In the genomic region with DNA sequence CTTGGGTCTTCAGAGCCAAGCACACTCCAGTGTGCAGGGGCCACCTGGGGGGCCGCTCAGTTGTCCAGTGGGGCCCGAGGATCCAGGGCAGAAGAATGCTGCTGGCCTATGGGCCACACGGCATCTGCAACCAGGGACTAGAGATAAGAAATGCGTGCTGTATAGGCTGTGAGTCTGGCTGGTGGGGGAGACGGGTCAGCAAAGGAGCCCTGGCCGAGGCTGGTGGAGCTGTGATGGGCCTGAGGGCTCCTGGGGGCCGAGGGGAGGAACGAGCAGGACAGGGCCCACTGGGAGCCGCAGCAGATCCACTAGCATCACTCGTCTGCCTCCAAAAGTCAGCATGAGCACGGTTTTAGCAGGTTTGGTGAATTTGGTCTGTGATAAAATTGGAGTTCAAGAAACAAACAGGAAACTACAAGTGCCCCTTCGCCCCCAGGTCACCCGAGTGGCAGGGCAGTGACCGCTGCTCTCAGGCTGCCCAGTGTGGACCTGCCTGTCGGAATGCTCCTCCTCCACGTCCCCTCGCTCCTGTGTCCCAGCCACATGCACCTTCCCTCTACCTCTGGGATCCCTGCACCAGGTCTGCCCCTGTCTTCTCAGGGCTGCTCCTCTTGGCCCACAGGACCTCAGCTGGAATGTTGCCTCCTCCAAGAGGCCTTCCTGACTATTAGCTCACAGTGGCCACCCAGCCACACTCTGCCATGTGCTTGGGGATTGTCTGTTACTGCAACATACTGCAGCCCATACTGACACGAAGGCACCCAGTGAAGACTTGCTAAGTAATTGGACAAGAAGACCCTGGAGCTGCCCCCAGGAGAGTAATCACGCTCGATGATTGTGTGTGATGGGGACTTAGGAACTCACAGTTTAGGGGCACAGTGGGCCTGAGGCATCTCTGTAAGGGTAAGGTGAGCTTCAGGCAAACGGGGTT, we compare ENCODE assay signal across 1 cellular context.
TF ChIP-seq lines count a peak whose summit lies in the region.

No MANE protein-coding gene starts in this region.

TF ChIP-seq in SK-N-SH, 30 proteins besides CTCF, POLR2A, EP300 and RAD21 (continued from another document):
- TF ChIP-seq ELF1 (IDR thresholded peaks at IDR 0.05) (no peak), FOSL2 (IDR thresholded peaks at IDR 0.05; ENCODE audit: borderline replicate concordance, low read depth) (no peak), NFIC (IDR thresholded peaks at IDR 0.05; ENCODE audit: borderline replicate concordance) (no peak), EZH2phosphoT487 (IDR thresholded peaks at IDR 0.05; ENCODE audit: borderline replicate concordance, low read depth) (no peak), FOXJ3 (CRISPR knock-in tag; IDR thresholded peaks at IDR 0.05) (no peak), POLR2AphosphoS5 (IDR thresholded peaks at IDR 0.05; ENCODE audit: low read depth, low read length) (no peak), RCOR1 (IDR thresholded peaks at IDR 0.05; ENCODE audit: low read length) (no peak), RXRA (IDR thresholded peaks at IDR 0.05; ENCODE audit: borderline replicate concordance, low read depth) (no peak), FOXM1 (IDR thresholded peaks at IDR 0.05; ENCODE audit: low read depth) (no peak), NRF1 (IDR thresholded peaks at IDR 0.05; ENCODE audit: low read depth, low read length) (no peak), CHD2 (IDR thresholded peaks at IDR 0.05; ENCODE audit: low read length, partially characterized antibody) (no peak)
- TF ChIP-seq, protein P1, sequence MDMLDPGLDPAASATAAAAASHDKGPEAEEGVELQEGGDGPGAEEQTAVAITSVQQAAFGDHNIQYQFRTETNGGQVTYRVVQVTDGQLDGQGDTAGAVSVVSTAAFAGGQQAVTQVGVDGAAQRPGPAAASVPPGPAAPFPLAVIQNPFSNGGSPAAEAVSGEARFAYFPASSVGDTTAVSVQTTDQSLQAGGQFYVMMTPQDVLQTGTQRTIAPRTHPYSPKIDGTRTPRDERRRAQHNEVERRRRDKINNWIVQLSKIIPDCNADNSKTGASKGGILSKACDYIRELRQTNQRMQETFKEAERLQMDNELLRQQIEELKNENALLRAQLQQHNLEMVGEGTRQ (IDR thresholded peaks at IDR 0.05; ENCODE audit: borderline replicate concordance, low read depth, low read length), result no peak
- TF ChIP-seq, protein P2, sequence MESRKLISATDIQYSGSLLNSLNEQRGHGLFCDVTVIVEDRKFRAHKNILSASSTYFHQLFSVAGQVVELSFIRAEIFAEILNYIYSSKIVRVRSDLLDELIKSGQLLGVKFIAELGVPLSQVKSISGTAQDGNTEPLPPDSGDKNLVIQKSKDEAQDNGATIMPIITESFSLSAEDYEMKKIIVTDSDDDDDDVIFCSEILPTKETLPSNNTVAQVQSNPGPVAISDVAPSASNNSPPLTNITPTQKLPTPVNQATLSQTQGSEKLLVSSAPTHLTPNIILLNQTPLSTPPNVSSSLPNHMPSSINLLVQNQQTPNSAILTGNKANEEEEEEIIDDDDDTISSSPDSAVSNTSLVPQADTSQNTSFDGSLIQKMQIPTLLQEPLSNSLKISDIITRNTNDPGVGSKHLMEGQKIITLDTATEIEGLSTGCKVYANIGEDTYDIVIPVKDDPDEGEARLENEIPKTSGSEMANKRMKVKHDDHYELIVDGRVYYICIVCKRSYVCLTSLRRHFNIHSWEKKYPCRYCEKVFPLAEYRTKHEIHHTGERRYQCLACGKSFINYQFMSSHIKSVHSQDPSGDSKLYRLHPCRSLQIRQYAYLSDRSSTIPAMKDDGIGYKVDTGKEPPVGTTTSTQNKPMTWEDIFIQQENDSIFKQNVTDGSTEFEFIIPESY (IDR thresholded peaks at IDR 0.05; ENCODE audit: borderline replicate concordance, low read depth), result no peak
- TF ChIP-seq, protein P3, sequence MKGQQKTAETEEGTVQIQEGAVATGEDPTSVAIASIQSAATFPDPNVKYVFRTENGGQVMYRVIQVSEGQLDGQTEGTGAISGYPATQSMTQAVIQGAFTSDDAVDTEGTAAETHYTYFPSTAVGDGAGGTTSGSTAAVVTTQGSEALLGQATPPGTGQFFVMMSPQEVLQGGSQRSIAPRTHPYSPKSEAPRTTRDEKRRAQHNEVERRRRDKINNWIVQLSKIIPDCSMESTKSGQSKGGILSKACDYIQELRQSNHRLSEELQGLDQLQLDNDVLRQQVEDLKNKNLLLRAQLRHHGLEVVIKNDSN (IDR thresholded peaks at IDR 0.05; ENCODE audit: borderline replicate concordance, low read depth), result no peak
- TF ChIP-seq, protein P4, sequence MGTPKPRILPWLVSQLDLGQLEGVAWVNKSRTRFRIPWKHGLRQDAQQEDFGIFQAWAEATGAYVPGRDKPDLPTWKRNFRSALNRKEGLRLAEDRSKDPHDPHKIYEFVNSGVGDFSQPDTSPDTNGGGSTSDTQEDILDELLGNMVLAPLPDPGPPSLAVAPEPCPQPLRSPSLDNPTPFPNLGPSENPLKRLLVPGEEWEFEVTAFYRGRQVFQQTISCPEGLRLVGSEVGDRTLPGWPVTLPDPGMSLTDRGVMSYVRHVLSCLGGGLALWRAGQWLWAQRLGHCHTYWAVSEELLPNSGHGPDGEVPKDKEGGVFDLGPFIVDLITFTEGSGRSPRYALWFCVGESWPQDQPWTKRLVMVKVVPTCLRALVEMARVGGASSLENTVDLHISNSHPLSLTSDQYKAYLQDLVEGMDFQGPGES (IDR thresholded peaks at IDR 0.05; ENCODE audit: low read depth, low read length), result no peak
